8 cellular contexts compared by ENCODE assay signal in genomic region chr9:36136277-36136893, GRCh38. TPM values are rescaled to one million over a fixed set of nuclear protein-coding genes. Genes with fewer than 3 reads are reported as not detected.
DNase-seq lines count a peak whose midpoint lies in the region; FAIRE-seq and TF ChIP-seq lines count a peak whose summit lies in the region.

A gene with protein sequence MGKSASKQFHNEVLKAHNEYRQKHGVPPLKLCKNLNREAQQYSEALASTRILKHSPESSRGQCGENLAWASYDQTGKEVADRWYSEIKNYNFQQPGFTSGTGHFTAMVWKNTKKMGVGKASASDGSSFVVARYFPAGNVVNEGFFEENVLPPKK (plus strand): TSS chr9:36136733. CDS start chr9:36136779, 46 bp downstream.

- H3K36me3 ChIP-seq in breast epithelium (no peaks in the 10 kb centered on the region), small intestine (ENCODE audit: control insufficient read depth in 2 of 2, insufficient read depth in 2 of 2, low read length in 2 of 2) (no peaks in the 10 kb centered on the region)

- H3K4me3 ChIP-seq in breast epithelium (peak within 1 kb of the TSS; percentile 77 to 87 (median 83)), small intestine (ENCODE audit: low read depth in 1 of 2, low read length in 2 of 2) (peak within 1 kb of the TSS; percentile 51 to 67)

- no peaks in the 10 kb centered on the region for H3K27me3 ChIP-seq in breast epithelium
- no peaks in the 10 kb centered on the region for H3K27me3 ChIP-seq in small intestine (ENCODE audit: control insufficient read depth in 2 of 2, insufficient read depth in 2 of 2, low read length in 2 of 2)

- H3K27ac ChIP-seq in VCaP = peak within 1 kb of the TSS; percentile 63; the same call in 1 of the 2 replicates
- H3K27ac ChIP-seq in breast epithelium = peak within 1 kb of the TSS; percentile 64 to 81
- H3K27ac ChIP-seq in small intestine (ENCODE audit: low read depth in 1 of 2, low read length in 1 of 2) = peak within 1 kb of the TSS in 1 of 2 donors; percentile 69

- WGBS in small intestine, 3 donors = 0 to 1% (median 1%) methylated on average over 34 to 82 of the region's 82 CpGs

- DNase-seq in H54 (ENCODE audit: insufficient read length, low spot score) = peak; percentile 67
- peak; percentile 76 for DNase-seq in M059J (ENCODE audit: low read depth)
- peak in 1 of 2 donors; percentile 38 for DNase-seq in breast epithelium (ENCODE audit: low spot score in 2 of 2)
- DNase-seq in iPS-NIHi7 (ENCODE audit: extremely low spot score) = peak; percentile 87
- peak; percentile 71 for DNase-seq in small intestine
- no peak for DNase-seq in OCI-M2 (lab: John Stamatoyannopoulos, UW; ENCODE audit: unreplicated experiment)

- TF ChIP-seq CTCF in GM12872 (IDR thresholded peaks at IDR 0.05; ENCODE audit: insufficient read depth, low read depth, low read length) = 0 out of 3 replicates have a peak, but pooled peaks have one; percentile 8
- peak; percentile 49 for TF ChIP-seq CTCF in VCaP (conservative IDR thresholded peaks at IDR 0.05)
- no peak for TF ChIP-seq CTCF in breast epithelium (IDR thresholded peaks at IDR 0.05)

- intact Hi-C loops in breast epithelium (cut with DNase I; ENCODE audit: low total_unique reads) = no loop called here

- peak; percentile 32; the same call in 1 of the 2 replicates for TF ChIP-seq POLR2A in H54 (IDR thresholded peaks at IDR 0.05; ENCODE audit: low read depth, low read length)
- TF ChIP-seq POLR2A in breast epithelium (IDR thresholded peaks at IDR 0.05) = no peak

- no peaks in the 10 kb centered on the region for H3K9me3 ChIP-seq in breast epithelium
- H3K9me3 ChIP-seq in small intestine (ENCODE audit: control insufficient read depth, low read depth) = no peaks in the 10 kb centered on the region

- peaks cover 0 to 4% of the 10 kb centered on the region in 2 donors for H3K4me1 ChIP-seq in breast epithelium
- peaks cover 0 to 11% of the 10 kb centered on the region in 2 donors for H3K4me1 ChIP-seq in small intestine (ENCODE audit: control insufficient read depth in 2 of 2, insufficient read depth in 1 of 2, low read depth in 1 of 2, low read length in 1 of 2)

- FAIRE-seq in H54 (lab: Jason Lieb, UNC) (no peak), small intestine (lab: Jason Lieb, UNC) (no peak)

RNA-seq across cellular contexts. Expression of the gene that starts here (rescaled TPM):
- 6.7 and 10.1 TPM in 2 replicates for total RNA-seq in M059J (2014; rRNA removed; shearing (Covaris generic))
- 10 to 100 TPM; 16.5 to 57.4 (median 26.9) TPM for total RNA-seq in breast epithelium
- polyA plus RNA-seq in small intestine = 10 to 100 TPM in 2 of 3 donors, 1 to 10 TPM in 1; 3.4 to 22.3 (median 13.0) TPM

Comparison
In these comparisons a context has a peak if more than half of its experiments do, and no peak if none do; other contexts are left out.
1. CTCF ChIP-seq: peak in GM12872 (single experiment) and VCaP (single experiment); none in breast epithelium (0 of 3).